In genomic region chr12:6772729-6773661, GRCh38 we compare ENCODE assay signal across 12 cellular contexts. TPM values are rescaled to one million over a fixed set of nuclear protein-coding genes. Genes with fewer than 3 reads are reported as not detected.
DNase-seq lines count a peak whose midpoint lies in the region; ATAC-seq, FAIRE-seq and TF ChIP-seq lines count a peak whose summit lies in the region.
"Had no signal": no experiment of that assay in that cellular context is flagged by ENCODE, and none has a peak within 500 bp of the region (broad histone marks: within the 10 kb centered on the region; RNA-seq: fewer than 3 reads in every experiment).

No MANE protein-coding gene starts in this region.

- no peak for TF ChIP-seq RAD21 in HepG2 (CRISPR knock-in tag; IDR thresholded peaks at IDR 0.05)

- H3K79me2 ChIP-seq in HepG2 (ENCODE audit: insufficient read depth, low read length) = peaks cover 10% of the 10 kb centered on the region
- peaks cover 8% of the 10 kb centered on the region for H3K79me2 ChIP-seq in mesendoderm (ENCODE audit: control insufficient read depth, insufficient read depth, low read length)

- ATAC-seq in HepG2 (no peak), right lobe of liver (no peak)

- no peak overlapping the region for H2AFZ ChIP-seq in HepG2 (ENCODE audit: low read length)

- no TSS peak for BruUV-seq in HepG2 (replicated peaks; lab: Mats Ljungman, UMichigan)

- H3K79me1 ChIP-seq in mesendoderm (ENCODE audit: low read length) = peaks cover 7% of the 10 kb centered on the region

- H3K9me3 ChIP-seq in HepG2 (ENCODE audit: low read length) (no peaks in the 10 kb centered on the region), right lobe of liver (no peaks in the 10 kb centered on the region)
- H3K9me3 ChIP-seq: Caco-2 had no signal

- H3K4ac ChIP-seq in mesendoderm (ENCODE audit: low read depth, low read length) = no peak overlapping the region

- no peak overlapping the region for H2AK5ac ChIP-seq in mesendoderm (ENCODE audit: low read length)

- H3K4me2 ChIP-seq in HepG2 (ENCODE audit: low read depth, low read length) = no peak overlapping the region
- H3K4me2 ChIP-seq in mesendoderm (ENCODE audit: low read length) = peak overlapping the region; percentile 5

- H3K27ac ChIP-seq in HepG2 (ENCODE audit: extremely low read length, insufficient read depth, low read length) (no peak overlapping the region), right lobe of liver (no peak overlapping the region), mesendoderm (ENCODE audit: low read depth, low read length) (no peak overlapping the region)
- H3K27ac ChIP-seq: brain microvascular endothelial cell had no signal

- H2BK5ac ChIP-seq in mesendoderm (ENCODE audit: low read length) = no peak overlapping the region

- no peak overlapping the region for H3K18ac ChIP-seq in mesendoderm (ENCODE audit: low read length)

- no peak for TF ChIP-seq CTCF in HepG2 (CRISPR knock-in tag; IDR thresholded peaks at IDR 0.05)
- no peak for TF ChIP-seq CTCF in right lobe of liver (IDR thresholded peaks at IDR 0.05)
- no peak for TF ChIP-seq CTCF in HFFc6 (IDR thresholded peaks at IDR 0.05)

- POLR2A ChIA-PET in HepG2 (lab: Yijun Ruan, JAX) = interaction anchor here (3.2 to 8.3 kb wide), 2 partner anchors 20 kb away, joined by 17 to 162 read pairs; partner anchors contain the start of gene MLF2

- H3K56ac ChIP-seq in mesendoderm (ENCODE audit: low read length) = peak overlapping the region; percentile 57

- no peak overlapping the region for H2BK15ac ChIP-seq in mesendoderm (replicated peaks; ENCODE audit: low read depth)

- WGBS in HepG2 (ENCODE audit: low lambda C conversion rate) = 84% methylated on average over 24 of the region's 24 CpGs
- WGBS in right lobe of liver (ENCODE audit: insufficient coverage, low coverage, low lambda C conversion rate, missing lambda C conversion rate) = 45% methylated on average over 17 of the region's 24 CpGs
- WGBS in mesendoderm (ENCODE audit: extremely low coverage, insufficient coverage, low lambda C conversion rate) = no CpG with 5 or more reads among the region's 24 CpGs

- TF ChIP-seq EP300 in HepG2 (IDR thresholded peaks at IDR 0.05; ENCODE audit: low read depth in 2 of 2, low read length in 2 of 2) = no peak
- TF ChIP-seq EP300 in HepG2 (CRISPR knock-in tag; IDR thresholded peaks at IDR 0.05; ENCODE audit: borderline replicate concordance) = no peak

- no peaks in the 10 kb centered on the region for H3K9me3 Mint-ChIP-seq in activated T-helper 2 cell treated with anti-CD3 and anti-CD28 coated beads, Interferon-gamma antibody, Interleukin-2, Interleukin-4, amounts not matched to agents 10 μg/mL and 5 μg/mL and 100 μg/mL, durations not matched to agents 14 hours and 24 hours and 36 hours
- H3K9me3 Mint-ChIP-seq in HFFc6 = no peaks in the 10 kb centered on the region
- H3K9me3 Mint-ChIP-seq: activated B cell treated with CpG ODN at 0.5 μM for 24 hours had no signal

- H3K4me1 ChIP-seq in HepG2 (ENCODE audit: insufficient read depth, low read length) = peaks cover 85% of the 10 kb centered on the region
- peaks cover 0 to 75% (median 17%) of the 10 kb centered on the region in 4 donors for H3K4me1 ChIP-seq in right lobe of liver
- H3K4me1 ChIP-seq in mesendoderm (ENCODE audit: control insufficient read depth, low read depth, low read length) = peaks cover 9% of the 10 kb centered on the region

- H3K36me3 ChIP-seq in HepG2 (replicated peaks in 1 of 2; ENCODE audit: control insufficient read depth in 1 of 2, insufficient read depth in 2 of 2, low read length in 2 of 2) = peaks cover 0 to 11% of the 10 kb centered on the region in 2 experiments; a peak in 1 of 5 replicates
- peaks cover 0 to 17% (median 5%) of the 10 kb centered on the region in 4 donors for H3K36me3 ChIP-seq in right lobe of liver
- peaks cover 5% of the 10 kb centered on the region for H3K36me3 ChIP-seq in mesendoderm (ENCODE audit: control insufficient read depth, insufficient read depth, low read length)

- no peak overlapping the region for H4K8ac ChIP-seq in mesendoderm (ENCODE audit: low read depth, low read length)

- H3K36me3 Mint-ChIP-seq in activated T-helper 2 cell treated with anti-CD3 and anti-CD28 coated beads, Interferon-gamma antibody, Interleukin-2, Interleukin-4, amounts not matched to agents 10 μg/mL and 5 μg/mL and 100 μg/mL, durations not matched to agents 14 hours and 24 hours and 36 hours (ENCODE audit: low read depth) = peaks cover 82% of the 10 kb centered on the region
- H3K36me3 Mint-ChIP-seq in HFFc6 (ENCODE audit: low read depth) = no peaks in the 10 kb centered on the region

- peak overlapping the region; percentile 90 for H3K27ac Mint-ChIP-seq in activated T-helper 2 cell treated with anti-CD3 and anti-CD28 coated beads, Interferon-gamma antibody, Interleukin-2, Interleukin-4, amounts not matched to agents 10 μg/mL and 5 μg/mL and 100 μg/mL, durations not matched to agents 14 hours and 24 hours and 36 hours
- no peak overlapping the region for H3K27ac Mint-ChIP-seq in HFFc6
- H3K27ac Mint-ChIP-seq: activated B cell treated with CpG ODN at 0.5 μM for 24 hours had no signal

- intact Hi-C loops in HepG2 (cut with micrococcal nuclease; ENCODE audit: unreplicated experiment) (no loop called here), right lobe of liver (cut with DNase I) (no loop called here)
- intact Hi-C loops in activated T-helper 2 cell treated with anti-CD3 and anti-CD28 coated beads, Interferon-gamma antibody, Interleukin-2, Interleukin-4, amounts not matched to agents 10 μg/mL and 5 μg/mL and 100 μg/mL, durations not matched to agents 14 hours and 24 hours and 36 hours (cut with micrococcal nuclease) = loop anchor here (1.0 to 5.0 kb wide), 3 partner anchors 7 to 51 kb away; partner anchors contain the start of gene COPS7A

- no peaks in the 10 kb centered on the region; a peak in 1 of 5 replicates for H3K27me3 ChIP-seq in HepG2 (ENCODE audit: control insufficient read depth in 1 of 2, insufficient read depth in 2 of 2, low read length in 2 of 2)
- H3K27me3 ChIP-seq in right lobe of liver = no peaks in the 10 kb centered on the region
- H3K27me3 ChIP-seq in mesendoderm (ENCODE audit: insufficient read depth, low read length, poor library complexity) = peaks cover 4% of the 10 kb centered on the region
- H3K27me3 ChIP-seq: brain microvascular endothelial cell had no signal

- in situ Hi-C loops in HepG2 (cut with HindIII; ENCODE audit: extremely low pct_ligation_motif_present, low pct_unique_long_range_greater_than_20kb) = no loop called here

- H3K9ac ChIP-seq in HepG2 (ENCODE audit: insufficient read depth, low read depth, low read length) (no peak overlapping the region), mesendoderm (ENCODE audit: low read length) (peak overlapping the region; percentile 11)

- H2BK120ac ChIP-seq in mesendoderm (ENCODE audit: low read depth, low read length) = no peak overlapping the region

- FAIRE-seq in HepG2 (lab: Jason Lieb, UNC) (no peak), urothelium cell line (lab: Jason Lieb, UNC) (peak; percentile 65)

- DNase-seq in HepG2 (ENCODE audit: low spot score) (no peak), right lobe of liver (no peak), mesendoderm (no peak), urothelium cell line (ENCODE audit: low spot score) (no peak), HFFc6 (no peak), T1000 (lab: John Stamatoyannopoulos, UW) (no peak), NCI-H1436 treated with DMSO at 0.1 percent for 48 hours (lab: John Stamatoyannopoulos, UW) (no peak)
- DNase-seq in activated T-helper 2 cell treated with anti-CD3 and anti-CD28 coated beads, Interferon-gamma antibody, Interleukin-2, Interleukin-4, amounts not matched to agents 10 μg/mL and 5 μg/mL and 100 μg/mL, durations not matched to agents 14 hours and 24 hours and 36 hours (ENCODE audit: low spot score) = no peak
- DNase-seq: activated B cell treated with CpG ODN at 0.5 μM for 24 hours, brain microvascular endothelial cell, Caco-2, NCI-H1436 had no signal

- H3K23ac ChIP-seq in mesendoderm (ENCODE audit: low read length) = no peak overlapping the region

- peak overlapping the region; percentile 81 for H3K4me3 Mint-ChIP-seq in activated T-helper 2 cell treated with anti-CD3 and anti-CD28 coated beads, Interferon-gamma antibody, Interleukin-2, Interleukin-4, amounts not matched to agents 10 μg/mL and 5 μg/mL and 100 μg/mL, durations not matched to agents 14 hours and 24 hours and 36 hours (ENCODE audit: low read depth)
- H3K4me3 Mint-ChIP-seq in HFFc6 = no peak overlapping the region
- H3K4me3 Mint-ChIP-seq: activated B cell treated with CpG ODN at 0.5 μM for 24 hours had no signal

- H4K20me1 ChIP-seq in HepG2 (ENCODE audit: insufficient read depth, low read length) = 0 out of 2 replicates have a peak, but pooled peaks cover 4% of the 10 kb centered on the region

- no peak for TF ChIP-seq POLR2A in HepG2 (IDR thresholded peaks at IDR 0.05; ENCODE audit: insufficient read depth in 1 of 2, low read depth in 2 of 2, low read length in 2 of 2)
- no peak for TF ChIP-seq POLR2A in right lobe of liver (IDR thresholded peaks at IDR 0.05)

- H3K4me3 ChIP-seq in HepG2 (replicated peaks in 1 of 3; ENCODE audit: insufficient read depth in 1 of 3, low read depth in 2 of 3, low read length in 3 of 3) (no peak overlapping the region), right lobe of liver (no peak overlapping the region), mesendoderm (ENCODE audit: low read length) (no peak overlapping the region)

- no peak overlapping the region for H4K5ac ChIP-seq in mesendoderm (ENCODE audit: low read length)

- H3K4me1 Mint-ChIP-seq in activated T-helper 2 cell treated with anti-CD3 and anti-CD28 coated beads, Interferon-gamma antibody, Interleukin-2, Interleukin-4, amounts not matched to agents 10 μg/mL and 5 μg/mL and 100 μg/mL, durations not matched to agents 14 hours and 24 hours and 36 hours (ENCODE audit: low read depth) = peaks cover 66% of the 10 kb centered on the region
- peaks cover 26% of the 10 kb centered on the region for H3K4me1 Mint-ChIP-seq in HFFc6 (ENCODE audit: low read depth)

- H3K27me3 Mint-ChIP-seq in activated T-helper 2 cell treated with anti-CD3 and anti-CD28 coated beads, Interferon-gamma antibody, Interleukin-2, Interleukin-4, amounts not matched to agents 10 μg/mL and 5 μg/mL and 100 μg/mL, durations not matched to agents 14 hours and 24 hours and 36 hours (ENCODE audit: low read depth) = no peaks in the 10 kb centered on the region
- peaks cover 12% of the 10 kb centered on the region for H3K27me3 Mint-ChIP-seq in HFFc6 (ENCODE audit: insufficient read depth)

- CTCF ChIA-PET in HepG2 (lab: Yijun Ruan, JAX; ENCODE audit: low intra/inter-chr PET ratio, low total read pairs) = no interaction called here

RNA-seq across cellular contexts. Expression of gene LAG3, which starts 0.7 kb away (rescaled TPM):
- total RNA-seq in HepG2 (2016; rRNA removed; fragmentation: Illumina TruSeq; extraction: Trizol) = 0.11 TPM in 1 of 2 replicates, not detected in the other
- total RNA-seq in HepG2 (2016; cell fraction: cytosol; rRNA removed; fragmentation: Illumina TruSeq; extraction: Trizol; ENCODE audit: low read depth) = not detected in 2 replicates
- 0.11 TPM in 1 of 2 replicates, not detected in the other for total RNA-seq in HepG2 (2016; cell fraction: insoluble cytoplasmic fraction; rRNA removed; fragmentation: Illumina TruSeq; extraction: Trizol)
- total RNA-seq in HepG2 (2016; cell fraction: membrane; rRNA removed; fragmentation: Illumina TruSeq; extraction: Trizol) = 0.07 TPM in 1 of 2 replicates, not detected in the other
- total RNA-seq in HepG2 (2016; cell fraction: nucleus; rRNA removed; fragmentation: Illumina TruSeq; extraction: Trizol) = 0.31 TPM in 1 of 2 replicates, not detected in the other
- polyA plus RNA-seq in HepG2 (2011; rRNA removed) = 0.26 and 0.51 TPM in 2 replicates
- polyA plus RNA-seq in HepG2 (2011; cell fraction: cytosol; rRNA removed) = 0.08 and 0.15 TPM in 2 replicates
- 3.5 and 3.6 TPM in 2 replicates for polyA plus RNA-seq in HepG2 (2011; cell fraction: nucleus; rRNA removed)
- polyA plus RNA-seq in HepG2 (2012) = 0.95 and 1.0 TPM in 2 replicates
- polyA plus RNA-seq in HepG2 (2016; cell fraction: cytosol; fragmentation: Illumina TruSeq; extraction: Trizol; ENCODE audit: low read depth) = not detected in 2 replicates
- polyA plus RNA-seq in HepG2 (2016; cell fraction: insoluble cytoplasmic fraction; fragmentation: Illumina TruSeq; extraction: Trizol; ENCODE audit: low read depth) = not detected in 2 replicates
- polyA plus RNA-seq in HepG2 (2016; cell fraction: membrane; fragmentation: Illumina TruSeq; extraction: Trizol; ENCODE audit: low read depth) = 0.11 TPM in 1 of 2 replicates, not detected in the other
- polyA plus RNA-seq in HepG2 (2016; cell fraction: nucleus; fragmentation: Illumina TruSeq; extraction: Trizol; ENCODE audit: insufficient read depth, low read depth) = 1.3 and 2.2 TPM in 2 replicates
- polyA minus RNA-seq in HepG2 (2011; rRNA and poly(A)+ RNA removed; ENCODE audit: low replicate concordance) = 0.08 and 0.54 TPM in 2 replicates
- polyA minus RNA-seq in HepG2 (2011; cell fraction: cytosol; rRNA and poly(A)+ RNA removed) = not detected in 2 replicates
- polyA minus RNA-seq in HepG2 (2011; cell fraction: nucleus; rRNA and poly(A)+ RNA removed) = 0.90 and 2.0 TPM in 2 replicates
- 1 to 10 TPM in 4 of 6 experiments, under 1 TPM in 2; 0.18 to 2.3 (median 1.4) TPM for total RNA-seq in right lobe of liver
- total RNA-seq in activated T-helper 2 cell treated with anti-CD3 and anti-CD28 coated beads, Interferon-gamma antibody, Interleukin-2, Interleukin-4, amounts not matched to agents 10 μg/mL and 5 μg/mL and 100 μg/mL, durations not matched to agents 14 hours and 24 hours and 36 hours = 215 and 223 TPM in 2 replicates
- 0.44 TPM for polyA plus RNA-seq in mesendoderm (2013, experiment 1 of 2)
- 0.46 TPM for polyA plus RNA-seq in mesendoderm (2013, experiment 2 of 2)
- total RNA-seq in HFFc6 (2021; fragmentation: NEBNext Ultra II Directional; extraction: Animal tissue kit (Norgen Biotek cat#: 25700)) = under 1 TPM; 0.15 to 0.64 (median 0.50) TPM
- total RNA-seq: activated B cell treated with CpG ODN at 0.5 μM for 24 hours had no signal

RNA-seq across cellular contexts. Expression of gene PTMS, which starts 6.8 kb away (rescaled TPM):
- total RNA-seq in HepG2 (2016; rRNA removed; fragmentation: Illumina TruSeq; extraction: Trizol) = 40.5 and 42.1 TPM in 2 replicates
- total RNA-seq in HepG2 (2016; cell fraction: cytosol; rRNA removed; fragmentation: Illumina TruSeq; extraction: Trizol; ENCODE audit: low read depth) = 20.4 and 25.8 TPM in 2 replicates
- 34.7 and 40.6 TPM in 2 replicates for total RNA-seq in HepG2 (2016; cell fraction: insoluble cytoplasmic fraction; rRNA removed; fragmentation: Illumina TruSeq; extraction: Trizol)
- 33.5 and 39.4 TPM in 2 replicates for total RNA-seq in HepG2 (2016; cell fraction: membrane; rRNA removed; fragmentation: Illumina TruSeq; extraction: Trizol)
- total RNA-seq in HepG2 (2016; cell fraction: nucleus; rRNA removed; fragmentation: Illumina TruSeq; extraction: Trizol) = 24.6 and 26.7 TPM in 2 replicates
- polyA plus RNA-seq in HepG2 (2011; rRNA removed) = 79.1 and 82.4 TPM in 2 replicates
- polyA plus RNA-seq in HepG2 (2011; cell fraction: cytosol; rRNA removed) = 82.7 and 86.9 TPM in 2 replicates
- 107 and 116 TPM in 2 replicates for polyA plus RNA-seq in HepG2 (2011; cell fraction: nucleus; rRNA removed)
- 128 and 237 TPM in 2 replicates for polyA plus RNA-seq in HepG2 (2012)
- 96.6 and 97.7 TPM in 2 replicates for polyA plus RNA-seq in HepG2 (2016; cell fraction: cytosol; fragmentation: Illumina TruSeq; extraction: Trizol; ENCODE audit: low read depth)
- polyA plus RNA-seq in HepG2 (2016; cell fraction: insoluble cytoplasmic fraction; fragmentation: Illumina TruSeq; extraction: Trizol; ENCODE audit: low read depth) = 162 and 207 TPM in 2 replicates
- 140 and 143 TPM in 2 replicates for polyA plus RNA-seq in HepG2 (2016; cell fraction: membrane; fragmentation: Illumina TruSeq; extraction: Trizol; ENCODE audit: low read depth)
- polyA plus RNA-seq in HepG2 (2016; cell fraction: nucleus; fragmentation: Illumina TruSeq; extraction: Trizol; ENCODE audit: insufficient read depth, low read depth) = 169 and 175 TPM in 2 replicates
- polyA minus RNA-seq in HepG2 (2011; rRNA and poly(A)+ RNA removed; ENCODE audit: low replicate concordance) = 46.9 and 158 TPM in 2 replicates
- 19.3 and 21.6 TPM in 2 replicates for polyA minus RNA-seq in HepG2 (2011; cell fraction: cytosol; rRNA and poly(A)+ RNA removed)
- polyA minus RNA-seq in HepG2 (2011; cell fraction: nucleus; rRNA and poly(A)+ RNA removed) = 8.1 and 13.0 TPM in 2 replicates
- 100 to 1,000 TPM; 113 to 484 (median 404) TPM for total RNA-seq in right lobe of liver
- total RNA-seq in activated T-helper 2 cell treated with anti-CD3 and anti-CD28 coated beads, Interferon-gamma antibody, Interleukin-2, Interleukin-4, amounts not matched to agents 10 μg/mL and 5 μg/mL and 100 μg/mL, durations not matched to agents 14 hours and 24 hours and 36 hours = 235 and 262 TPM in 2 replicates
- polyA plus RNA-seq in mesendoderm (2013, experiment 1 of 2) = 296 TPM
- polyA plus RNA-seq in mesendoderm (2013, experiment 2 of 2) = 299 TPM
- total RNA-seq in HFFc6 (2021; fragmentation: NEBNext Ultra II Directional; extraction: Animal tissue kit (Norgen Biotek cat#: 25700)) = 100 to 1,000 TPM; 423 to 607 (median 561) TPM

RNA-seq across cellular contexts. Expression of gene CD4, which starts 16.3 kb away (rescaled TPM):
- total RNA-seq in HepG2 (2016; rRNA removed; fragmentation: Illumina TruSeq; extraction: Trizol) (0.07 and 0.27 TPM in 2 replicates), right lobe of liver (10 to 100 TPM; 10.0 to 41.6 (median 28.1) TPM)
- total RNA-seq in HepG2 (2016; cell fraction: cytosol; rRNA removed; fragmentation: Illumina TruSeq; extraction: Trizol; ENCODE audit: low read depth) = not detected in 2 replicates
- total RNA-seq in HepG2 (2016; cell fraction: insoluble cytoplasmic fraction; rRNA removed; fragmentation: Illumina TruSeq; extraction: Trizol) = 0.15 TPM in 1 of 2 replicates, not detected in the other
- 0.10 TPM in 1 of 2 replicates, not detected in the other for total RNA-seq in HepG2 (2016; cell fraction: membrane; rRNA removed; fragmentation: Illumina TruSeq; extraction: Trizol)
- total RNA-seq in HepG2 (2016; cell fraction: nucleus; rRNA removed; fragmentation: Illumina TruSeq; extraction: Trizol) = 0.28 and 0.41 TPM in 2 replicates
- polyA plus RNA-seq in HepG2 (2011; rRNA removed) = 0.68 and 0.95 TPM in 2 replicates
- 0.54 and 0.87 TPM in 2 replicates for polyA plus RNA-seq in HepG2 (2011; cell fraction: cytosol; rRNA removed)
- polyA plus RNA-seq in HepG2 (2011; cell fraction: nucleus; rRNA removed) = 0.55 and 0.64 TPM in 2 replicates
- polyA plus RNA-seq in HepG2 (2012) = 1.5 and 2.7 TPM in 2 replicates
- polyA plus RNA-seq in HepG2 (2016; cell fraction: cytosol; fragmentation: Illumina TruSeq; extraction: Trizol; ENCODE audit: low read depth) = 0.06 and 0.14 TPM in 2 replicates
- 0.16 and 0.24 TPM in 2 replicates for polyA plus RNA-seq in HepG2 (2016; cell fraction: insoluble cytoplasmic fraction; fragmentation: Illumina TruSeq; extraction: Trizol; ENCODE audit: low read depth)
- not detected in 2 replicates for polyA plus RNA-seq in HepG2 (2016; cell fraction: membrane; fragmentation: Illumina TruSeq; extraction: Trizol; ENCODE audit: low read depth)
- 0.52 and 0.68 TPM in 2 replicates for polyA plus RNA-seq in HepG2 (2016; cell fraction: nucleus; fragmentation: Illumina TruSeq; extraction: Trizol; ENCODE audit: insufficient read depth, low read depth)
- 2.6 TPM in 1 of 2 replicates, not detected in the other for polyA minus RNA-seq in HepG2 (2011; rRNA and poly(A)+ RNA removed; ENCODE audit: low replicate concordance)
- 0.20 and 0.70 TPM in 2 replicates for polyA minus RNA-seq in HepG2 (2011; cell fraction: cytosol; rRNA and poly(A)+ RNA removed)
- polyA minus RNA-seq in HepG2 (2011; cell fraction: nucleus; rRNA and poly(A)+ RNA removed) = 0.39 and 0.87 TPM in 2 replicates
- 354 and 368 TPM in 2 replicates for total RNA-seq in activated T-helper 2 cell treated with anti-CD3 and anti-CD28 coated beads, Interferon-gamma antibody, Interleukin-2, Interleukin-4, amounts not matched to agents 10 μg/mL and 5 μg/mL and 100 μg/mL, durations not matched to agents 14 hours and 24 hours and 36 hours
- 0.42 TPM for polyA plus RNA-seq in mesendoderm (2013, experiment 1 of 2)
- 0.49 TPM for polyA plus RNA-seq in mesendoderm (2013, experiment 2 of 2)
- under 1 TPM in 3 of 6 experiments, not detected in 3; 0.11 to 0.25 (median 0.11) TPM for total RNA-seq in HFFc6 (2021; fragmentation: NEBNext Ultra II Directional; extraction: Animal tissue kit (Norgen Biotek cat#: 25700))
- total RNA-seq: Caco-2 had no signal

RNA-seq across cellular contexts. Expression of gene MLF2, which starts 20.1 kb away (rescaled TPM):
- total RNA-seq in HepG2 (2016; rRNA removed; fragmentation: Illumina TruSeq; extraction: Trizol) = 88.1 and 95.8 TPM in 2 replicates
- 20.8 and 28.2 TPM in 2 replicates for total RNA-seq in HepG2 (2016; cell fraction: cytosol; rRNA removed; fragmentation: Illumina TruSeq; extraction: Trizol; ENCODE audit: low read depth)
- total RNA-seq in HepG2 (2016; cell fraction: insoluble cytoplasmic fraction; rRNA removed; fragmentation: Illumina TruSeq; extraction: Trizol) = 86.9 and 96.5 TPM in 2 replicates
- total RNA-seq in HepG2 (2016; cell fraction: membrane; rRNA removed; fragmentation: Illumina TruSeq; extraction: Trizol) = 41.7 and 71.5 TPM in 2 replicates
- total RNA-seq in HepG2 (2016; cell fraction: nucleus; rRNA removed; fragmentation: Illumina TruSeq; extraction: Trizol) = 50.4 and 54.8 TPM in 2 replicates
- 167 and 178 TPM in 2 replicates for polyA plus RNA-seq in HepG2 (2011; rRNA removed)
- polyA plus RNA-seq in HepG2 (2011; cell fraction: cytosol; rRNA removed) = 182 and 203 TPM in 2 replicates
- 234 and 240 TPM in 2 replicates for polyA plus RNA-seq in HepG2 (2011; cell fraction: nucleus; rRNA removed)
- 94.9 and 97.7 TPM in 2 replicates for polyA plus RNA-seq in HepG2 (2012)
- polyA plus RNA-seq in HepG2 (2016; cell fraction: cytosol; fragmentation: Illumina TruSeq; extraction: Trizol; ENCODE audit: low read depth) = 31.3 and 48.0 TPM in 2 replicates
- polyA plus RNA-seq in HepG2 (2016; cell fraction: insoluble cytoplasmic fraction; fragmentation: Illumina TruSeq; extraction: Trizol; ENCODE audit: low read depth) = 178 and 184 TPM in 2 replicates
- polyA plus RNA-seq in HepG2 (2016; cell fraction: membrane; fragmentation: Illumina TruSeq; extraction: Trizol; ENCODE audit: low read depth) = 69.7 and 93.5 TPM in 2 replicates
- 128 and 129 TPM in 2 replicates for polyA plus RNA-seq in HepG2 (2016; cell fraction: nucleus; fragmentation: Illumina TruSeq; extraction: Trizol; ENCODE audit: insufficient read depth, low read depth)
- 127 and 179 TPM in 2 replicates for polyA minus RNA-seq in HepG2 (2011; rRNA and poly(A)+ RNA removed; ENCODE audit: low replicate concordance)
- 36.1 and 36.7 TPM in 2 replicates for polyA minus RNA-seq in HepG2 (2011; cell fraction: cytosol; rRNA and poly(A)+ RNA removed)
- 47.3 and 50.7 TPM in 2 replicates for polyA minus RNA-seq in HepG2 (2011; cell fraction: nucleus; rRNA and poly(A)+ RNA removed)
- 100 to 1,000 TPM; 104 to 185 (median 134) TPM for total RNA-seq in right lobe of liver
- total RNA-seq in activated T-helper 2 cell treated with anti-CD3 and anti-CD28 coated beads, Interferon-gamma antibody, Interleukin-2, Interleukin-4, amounts not matched to agents 10 μg/mL and 5 μg/mL and 100 μg/mL, durations not matched to agents 14 hours and 24 hours and 36 hours = 162 and 172 TPM in 2 replicates
- polyA plus RNA-seq in mesendoderm (2013, experiment 1 of 2) = 166 TPM
- polyA plus RNA-seq in mesendoderm (2013, experiment 2 of 2) = 166 TPM
- total RNA-seq in HFFc6 (2021; fragmentation: NEBNext Ultra II Directional; extraction: Animal tissue kit (Norgen Biotek cat#: 25700)) = 100 to 1,000 TPM; 273 to 329 (median 298) TPM

RNA-seq across cellular contexts. Expression of gene GPR162, which starts 48.6 kb away (rescaled TPM):
- total RNA-seq in HepG2 (2016; rRNA removed; fragmentation: Illumina TruSeq; extraction: Trizol) (not detected in 2 replicates), right lobe of liver (1 to 10 TPM in 4 of 6 experiments, under 1 TPM in 2; 0.37 to 3.1 (median 2.1) TPM)
- total RNA-seq in HepG2 (2016; cell fraction: cytosol; rRNA removed; fragmentation: Illumina TruSeq; extraction: Trizol; ENCODE audit: low read depth) = not detected in 2 replicates
- total RNA-seq in HepG2 (2016; cell fraction: insoluble cytoplasmic fraction; rRNA removed; fragmentation: Illumina TruSeq; extraction: Trizol) = not detected in 2 replicates
- not detected in 2 replicates for total RNA-seq in HepG2 (2016; cell fraction: membrane; rRNA removed; fragmentation: Illumina TruSeq; extraction: Trizol)
- not detected in 2 replicates for total RNA-seq in HepG2 (2016; cell fraction: nucleus; rRNA removed; fragmentation: Illumina TruSeq; extraction: Trizol)
- polyA plus RNA-seq in HepG2 (2011; rRNA removed) = 0.08 and 0.10 TPM in 2 replicates
- polyA plus RNA-seq in HepG2 (2011; cell fraction: cytosol; rRNA removed) = 0.05 and 0.08 TPM in 2 replicates
- polyA plus RNA-seq in HepG2 (2011; cell fraction: nucleus; rRNA removed) = 0.34 and 0.66 TPM in 2 replicates
- 0.51 and 0.78 TPM in 2 replicates for polyA plus RNA-seq in HepG2 (2012)
- not detected in 2 replicates for polyA plus RNA-seq in HepG2 (2016; cell fraction: cytosol; fragmentation: Illumina TruSeq; extraction: Trizol; ENCODE audit: low read depth)
- polyA plus RNA-seq in HepG2 (2016; cell fraction: insoluble cytoplasmic fraction; fragmentation: Illumina TruSeq; extraction: Trizol; ENCODE audit: low read depth) = not detected in 2 replicates
- polyA plus RNA-seq in HepG2 (2016; cell fraction: membrane; fragmentation: Illumina TruSeq; extraction: Trizol; ENCODE audit: low read depth) = not detected in 2 replicates
- polyA plus RNA-seq in HepG2 (2016; cell fraction: nucleus; fragmentation: Illumina TruSeq; extraction: Trizol; ENCODE audit: insufficient read depth, low read depth) = not detected in 2 replicates
- not detected in 2 replicates for polyA minus RNA-seq in HepG2 (2011; rRNA and poly(A)+ RNA removed; ENCODE audit: low replicate concordance)
- polyA minus RNA-seq in HepG2 (2011; cell fraction: cytosol; rRNA and poly(A)+ RNA removed) = not detected in 2 replicates
- not detected in 2 replicates for polyA minus RNA-seq in HepG2 (2011; cell fraction: nucleus; rRNA and poly(A)+ RNA removed)
- total RNA-seq in activated T-helper 2 cell treated with anti-CD3 and anti-CD28 coated beads, Interferon-gamma antibody, Interleukin-2, Interleukin-4, amounts not matched to agents 10 μg/mL and 5 μg/mL and 100 μg/mL, durations not matched to agents 14 hours and 24 hours and 36 hours = 0.11 and 0.30 TPM in 2 replicates
- polyA plus RNA-seq in mesendoderm (2013, experiment 1 of 2) = 0.28 TPM
- 0.42 TPM for polyA plus RNA-seq in mesendoderm (2013, experiment 2 of 2)
- 1 to 10 TPM in 5 of 6 experiments, under 1 TPM in 1; 0.78 to 3.1 (median 2.6) TPM for total RNA-seq in HFFc6 (2021; fragmentation: NEBNext Ultra II Directional; extraction: Animal tissue kit (Norgen Biotek cat#: 25700))
- total RNA-seq: activated B cell treated with CpG ODN at 0.5 μM for 24 hours had no signal

Comparison
In these comparisons a context has a peak if more than half of its experiments do, and no peak if none do; other contexts are left out.
1. RNA of gene CD4, which starts 16.3 kb away (total RNA-seq): 354 to 368 TPM in activated T-helper 2 cell treated with anti-CD3 and anti-CD28 coated beads, Interferon-gamma antibody, Interleukin-2, Interleukin-4, amounts not matched to agents 10 μg/mL and 5 μg/mL and 100 μg/mL, durations not matched to agents 14 hours and 24 hours and 36 hours and 10.0 to 41.6 TPM in right lobe of liver; 0.11 to 0.25 TPM in HFFc6 and 0.07 to 0.41 TPM in HepG2; every median in the first group is over 4 times any median in the second.
2. RNA of gene LAG3, which starts 0.7 kb away (total RNA-seq): 215 to 223 TPM in activated T-helper 2 cell treated with anti-CD3 and anti-CD28 coated beads, Interferon-gamma antibody, Interleukin-2, Interleukin-4, amounts not matched to agents 10 μg/mL and 5 μg/mL and 100 μg/mL, durations not matched to agents 14 hours and 24 hours and 36 hours; 0.18 to 2.3 TPM in right lobe of liver, 0.15 to 0.64 TPM in HFFc6 and 0.07 to 0.31 TPM in HepG2; every median in the first group is over 10 times any median in the second.